In the genomic region with DNA sequence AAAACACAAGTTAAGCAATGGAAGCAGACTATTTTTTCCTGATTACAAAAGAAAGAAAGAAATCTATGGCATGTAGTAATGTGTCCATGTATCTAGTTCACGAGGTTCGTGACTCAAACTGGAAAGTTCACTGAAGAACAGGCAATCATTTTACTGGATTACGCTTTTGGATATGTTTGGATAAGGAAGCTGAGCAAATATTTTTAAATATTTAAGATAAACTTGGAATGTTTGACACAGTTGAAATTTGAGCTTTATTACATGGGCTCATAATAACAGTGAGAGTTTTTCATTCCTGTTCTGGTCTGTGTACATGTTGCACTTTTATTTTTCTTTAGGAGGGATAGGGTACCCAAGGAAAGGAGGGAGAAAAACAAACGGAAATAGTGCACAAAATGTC, we compare ENCODE assay signal across 14 cellular contexts.
DNase-seq lines count a peak whose midpoint lies in the region; ATAC-seq and TF ChIP-seq lines count a peak whose summit lies in the region.
"Had no signal": no experiment of that assay in that cellular context is flagged by ENCODE, and none has a peak within 500 bp of the region (broad histone marks: within the 10 kb centered on the region; RNA-seq: fewer than 3 reads in every experiment).

No MANE protein-coding gene starts in this region.

- H3K4me3 ChIP-seq in gastroesophageal sphincter (no peak overlapping the region), skeletal muscle satellite cell (ENCODE audit: low read length) (no peak overlapping the region)
- H3K4me3 ChIP-seq: heart left ventricle had no signal

- 5 to 11% methylated on average over 4 of the region's 4 CpGs for WGBS in gastroesophageal sphincter (ENCODE audit: low coverage in 1 of 2), 2 donors

- no peak for TF ChIP-seq EP300 in gastroesophageal sphincter (IDR thresholded peaks at IDR 0.05)

- peak; percentile 75 for ATAC-seq in gastroesophageal sphincter

- H3K4me1 ChIP-seq in gastroesophageal sphincter, result peaks cover 0 to 40% (median 9%) of the 10 kb centered on the region in 3 donors
- peaks cover 24% of the 10 kb centered on the region for H3K4me1 ChIP-seq in skeletal muscle satellite cell (ENCODE audit: control insufficient read depth, insufficient read depth, low read length)

- H3K36me3 ChIP-seq in gastroesophageal sphincter (no peaks in the 10 kb centered on the region), skeletal muscle satellite cell (ENCODE audit: insufficient read depth, low read length) (no peaks in the 10 kb centered on the region)
- H3K36me3 ChIP-seq: heart left ventricle had no signal

- no peak for TF ChIP-seq CTCF in gastroesophageal sphincter (IDR thresholded peaks at IDR 0.05)

- H3K27ac ChIP-seq in gastroesophageal sphincter, result peak overlapping the region; percentile 69 to 82 (median 76)

- H3K9me3 ChIP-seq in gastroesophageal sphincter, result peaks cover 0 to 4% (median 0%) of the 10 kb centered on the region in 3 donors
- no peaks in the 10 kb centered on the region for H3K9me3 ChIP-seq in skeletal muscle satellite cell (replicated peaks; ENCODE audit: low read length)

- DNase-seq in HS-27A (ENCODE audit: low read depth) (peak; percentile 24), SHP77 treated with DMSO at 0.1 percent for 48 hours (lab: John Stamatoyannopoulos, UW) (peak; percentile 80), NOMO-1 treated with DMSO at 0.1 percent for 48 hours (lab: John Stamatoyannopoulos, UW; ENCODE audit: unreplicated experiment) (no peak), T-helper 1 cell (no peak)
- no peak for DNase-seq in activated effector memory CD4-positive, alpha-beta T cell treated with anti-CD3 and anti-CD28 coated beads, Interleukin-2, amount 50 U/mL, for 16 hours
- DNase-seq: activated CD8-positive, alpha-beta memory T cell treated with anti-CD3 and anti-CD28 coated beads, Interleukin-2, amount 50 U/mL, for 48 hours; central memory CD4-positive, alpha-beta T cell; heart left ventricle; NCI-H1048; OCI-M1; stimulated activated CD4-positive, alpha-beta T cell treated with anti-CD3 and anti-CD28 coated beads, Interleukin-15, amount 100 ng/mL, for 24 hours; stimulated activated naive CD4-positive, alpha-beta T cell had no signal

- TF ChIP-seq POLR2A in gastroesophageal sphincter (IDR thresholded peaks at IDR 0.05), result no peak

- H3K27me3 ChIP-seq in gastroesophageal sphincter, result no peaks in the 10 kb centered on the region
- H3K27me3 ChIP-seq in skeletal muscle satellite cell (ENCODE audit: control insufficient read depth, insufficient read depth, low read length), result no peaks in the 10 kb centered on the region
- H3K27me3 ChIP-seq: heart left ventricle had no signal

- H3K4me2 ChIP-seq in skeletal muscle satellite cell (ENCODE audit: low read length), result peak overlapping the region; percentile 20

- no peak overlapping the region for H3K9ac ChIP-seq in skeletal muscle satellite cell (ENCODE audit: low read depth, low read length)

Comparison
In these comparisons a context has a peak if more than half of its experiments do, and no peak if none do; other contexts are left out.
1. DNase-seq: peak in HS-27A (single experiment) and SHP77 treated with DMSO at 0.1 percent for 48 hours (single experiment); none in NOMO-1 treated with DMSO at 0.1 percent for 48 hours (single experiment), T-helper 1 cell (0 of 5) and activated effector memory CD4-positive, alpha-beta T cell treated with anti-CD3 and anti-CD28 coated beads, Interleukin-2, amount 50 U/mL, for 16 hours (single experiment).